In the genomic region with DNA sequence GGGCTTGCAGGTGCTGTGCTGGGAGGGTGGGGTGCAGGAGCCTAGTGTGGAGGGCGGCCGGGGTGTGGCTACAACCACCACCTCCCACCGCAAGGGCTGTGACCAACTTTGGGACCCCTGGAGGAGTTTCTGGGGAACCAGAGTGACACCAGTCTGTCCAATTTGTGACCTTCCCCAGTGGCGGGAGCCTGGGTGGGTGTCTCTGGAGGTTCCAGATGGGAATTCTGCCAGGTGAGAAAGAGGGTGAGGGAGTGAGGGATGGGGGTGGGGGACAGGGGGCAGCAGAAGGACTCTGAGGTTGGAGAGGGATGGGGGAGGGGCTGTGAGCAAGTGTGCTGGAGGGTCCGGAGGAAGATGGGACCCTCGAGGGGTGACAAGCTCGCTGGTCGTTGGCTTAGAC, we compare ENCODE assay signal across 28 cellular contexts. TPM values are rescaled to one million over a fixed set of nuclear protein-coding genes. Genes with fewer than 3 reads are reported as not detected.
"Had no signal": no experiment of that assay in that cellular context is flagged by ENCODE, and none has a peak within 500 bp of the region (broad histone marks: within the 10 kb centered on the region; RNA-seq: fewer than 3 reads in every experiment).

No MANE protein-coding gene starts in this region.

- H3K27me3 ChIP-seq: testis, vagina had no signal

- ATAC-seq: stimulated activated effector memory CD8-positive, alpha-beta T cell treated with anti-CD3 and anti-CD28 coated beads, Interleukin-12 subunit alpha, Interleukin-12 subunit beta, amount 100 ng/mL, for 72 hours; stimulated activated memory B cell treated with anti-CD40 and anti-IgM and Interleukin-4, amounts not matched to agents 10 μg/mL and 1 μg/mL and 100 μg/mL, for 72 hours; stimulated activated naive B cell treated with anti-CD40 and anti-IgM and Interleukin-4, amounts not matched to agents 10 μg/mL and 1 μg/mL and 100 μg/mL, for 72 hours; stimulated activated naive CD8-positive, alpha-beta T cell treated with anti-CD3 and anti-CD28 coated beads, Interleukin-15, amount 100 ng/mL, for 72 hours; stimulated activated naive CD8-positive, alpha-beta T cell treated with anti-CD3 and anti-CD28 coated beads, Interleukin-15, Interleukin-2, amounts not matched to agents 100 U/mL and 50 U/mL, for 24 hours; upper lobe of right lung had no signal

- H3K36me3 ChIP-seq: stomach, suprapubic skin, thoracic aorta, thyroid gland, tibial artery, tibial nerve, transverse colon, upper lobe of left lung, upper lobe of right lung, uterus, vagina had no signal

- FAIRE-seq: urothelium cell line had no signal

- H3K4me1 ChIP-seq: testis, upper lobe of right lung had no signal

- DNase-seq: stimulated activated CD4-positive, alpha-beta T cell treated with anti-CD3 and anti-CD28 coated beads, Interleukin-2, amount 100 ng/mL, for 48 hours; stimulated activated CD4-positive, alpha-beta T cell treated with anti-CD3 and anti-CD28 coated beads, Interleukin-4, amount 100 ng/mL, for 1 hour; stimulated activated CD4-positive, alpha-beta T cell treated with anti-CD3 and anti-CD28 coated beads, Interleukin-4, amount 100 ng/mL, for 24 hours; stimulated activated CD4-positive, alpha-beta T cell treated with anti-CD3 and anti-CD28 coated beads, Interleukin-4, amount 100 ng/mL, for 4 hours; stimulated activated CD8-positive, alpha-beta memory T cell treated with anti-CD3 and anti-CD28 coated beads, Interleukin-4, amount 100 ng/mL, for 48 hours; stimulated activated naive B cell treated with anti-CD40 and anti-IgM and Interleukin-4, amounts not matched to agents 10 μg/mL and 1 μg/mL and 100 μg/mL, for 72 hours; stimulated activated naive CD4-positive, alpha-beta T cell; stimulated activated naive CD4-positive, alpha-beta T cell treated with Interleukin-2 at 50 U/mL for 16 hours; stimulated activated naive CD8-positive, alpha-beta T cell treated with anti-CD3 and anti-CD28 coated beads, Interleukin-15, amount 100 ng/mL, for 72 hours; stimulated activated naive CD8-positive, alpha-beta T cell treated with anti-CD3 and anti-CD28 coated beads, Interleukin-15, Interleukin-2, amounts not matched to agents 100 U/mL and 50 U/mL, for 24 hours; stomach; substantia nigra; testis; thyroid gland; tibial artery; transverse colon; trophoblast cell; upper lobe of right lung; uterus had no signal

- H3K27ac ChIP-seq: stomach, suprapubic skin, testis, thoracic aorta, thyroid gland, tibial artery, tibial nerve, transverse colon, upper lobe of left lung, upper lobe of right lung, uterus, vagina had no signal

- H3K4me3 ChIP-seq: stomach, suprapubic skin, testis, thoracic aorta, thyroid gland, tibial artery, tibial nerve, transverse colon, upper lobe of left lung, upper lobe of right lung, uterus, vagina had no signal

- H3K9me3 ChIP-seq: suprapubic skin, testis, thoracic aorta, thyroid gland, transverse colon, upper lobe of left lung, upper lobe of right lung, uterus, vagina had no signal

RNA-seq across cellular contexts. Expression of gene CACNA1B, which starts 4.2 kb away (rescaled TPM):
- total RNA-seq: subcutaneous adipose tissue had no signal
